10 cellular contexts compared by ENCODE assay signal in genomic region chr13:109734002-109734785, GRCh38.
"Had no signal": no experiment of that assay in that cellular context is flagged by ENCODE, and none has a peak within 500 bp of the region (broad histone marks: within the 10 kb centered on the region; RNA-seq: fewer than 3 reads in every experiment).

No MANE protein-coding gene starts in this region.

- DNase-seq: activated gamma-delta T cell; activated T-cell treated with anti-CD3 and anti-CD28 coated beads, Interleukin-2, amount 50 U/mL, for 4 hours; foreskin keratinocyte; mammary epithelial cell; mucosa of descending colon; psoas muscle; right lobe of liver; spleen; stimulated activated CD4-positive, alpha-beta T cell treated with anti-CD3 and anti-CD28 coated beads, Interleukin-1b, Interleukin-23, amount 100 ng/mL, for 48 hours; stimulated activated naive CD4-positive, alpha-beta T cell had no signal

- ATAC-seq: activated T-cell treated with anti-CD3 and anti-CD28 coated beads, Interleukin-2, amount 50 U/mL, for 4 hours; foreskin keratinocyte; mucosa of descending colon had no signal
